8 cellular contexts compared by ENCODE assay signal in genomic region chr12:57063991-57064725, GRCh38.
A peak's percentile ranks its signal among the peaks of the same experiment; 100 is the strongest.
DNase-seq lines count a peak whose midpoint lies in the region; ATAC-seq lines count a peak whose summit lies in the region.

No MANE protein-coding gene starts in this region.

- H3K27ac Mint-ChIP-seq in stimulated activated naive B cell treated with anti-CD40 and anti-IgM and Interleukin-4, amounts not matched to agents 10 μg/mL and 1 μg/mL and 100 μg/mL, for 72 hours = peak overlapping the region; percentile 86

- peak overlapping the region; percentile 68 to 69 for H3K4me3 Mint-ChIP-seq in stimulated activated naive B cell treated with anti-CD40 and anti-IgM and Interleukin-4, amounts not matched to agents 10 μg/mL and 1 μg/mL and 100 μg/mL, for 72 hours

- no peaks in the 10 kb centered on the region for H3K9me3 Mint-ChIP-seq in stimulated activated naive B cell treated with anti-CD40 and anti-IgM and Interleukin-4, amounts not matched to agents 10 μg/mL and 1 μg/mL and 100 μg/mL, for 72 hours

- H3K27me3 Mint-ChIP-seq in stimulated activated naive B cell treated with anti-CD40 and anti-IgM and Interleukin-4, amounts not matched to agents 10 μg/mL and 1 μg/mL and 100 μg/mL, for 72 hours = no peaks in the 10 kb centered on the region

- H3K4me1 Mint-ChIP-seq in stimulated activated naive B cell treated with anti-CD40 and anti-IgM and Interleukin-4, amounts not matched to agents 10 μg/mL and 1 μg/mL and 100 μg/mL, for 72 hours = peaks cover 12 to 16% of the 10 kb centered on the region in 2 donors

- peak; percentile 68 for ATAC-seq in HG03469 (IDR thresholded peaks at IDR 0.05; ENCODE audit: unreplicated experiment)
- peak; percentile 92 to 95 for ATAC-seq in stimulated activated naive B cell treated with anti-CD40 and anti-IgM and Interleukin-4, amounts not matched to agents 10 μg/mL and 1 μg/mL and 100 μg/mL, for 72 hours (replicated peaks)

- DNase-seq in activated CD8-positive, alpha-beta memory T cell treated with anti-CD3 and anti-CD28 coated beads for 4 hours (ENCODE audit: low read depth in 2 of 2) = peak; percentile 6 to 23
- DNase-seq in activated CD8-positive, alpha-beta memory T cell treated with anti-CD3 and anti-CD28 coated beads, Interleukin-2, amount 50 U/mL, for 48 hours = no peak
- DNase-seq in activated naive CD4-positive, alpha-beta T cell treated with Interleukin-2 at 50 U/mL for 16 hours = peak; percentile 53
- DNase-seq in stimulated activated naive B cell treated with anti-CD40 and anti-IgM and Interleukin-4, amounts not matched to agents 10 μg/mL and 1 μg/mL and 100 μg/mL, for 72 hours = no peak
- DNase-seq in SW480 (ENCODE audit: low spot score) = no peak
- DNase-seq in AG08395 (ENCODE audit: low spot score) = no peak
- DNase-seq in DMS114 treated with DMSO at 0.1 percent for 48 hours (lab: John Stamatoyannopoulos, UW; ENCODE audit: unreplicated experiment) = no peak

- peaks cover 25 to 36% of the 10 kb centered on the region in 2 donors for H3K36me3 Mint-ChIP-seq in stimulated activated naive B cell treated with anti-CD40 and anti-IgM and Interleukin-4, amounts not matched to agents 10 μg/mL and 1 μg/mL and 100 μg/mL, for 72 hours

Comparison
In these comparisons a context has a peak if more than half of its experiments do, and no peak if none do; other contexts are left out.
1. DNase-seq: peak in activated CD8-positive, alpha-beta memory T cell treated with anti-CD3 and anti-CD28 coated beads for 4 hours (2 of 2) and activated naive CD4-positive, alpha-beta T cell treated with Interleukin-2 at 50 U/mL for 16 hours (single experiment); none in activated CD8-positive, alpha-beta memory T cell treated with anti-CD3 and anti-CD28 coated beads, Interleukin-2, amount 50 U/mL, for 48 hours (single experiment), stimulated activated naive B cell treated with anti-CD40 and anti-IgM and Interleukin-4, amounts not matched to agents 10 μg/mL and 1 μg/mL and 100 μg/mL, for 72 hours (single experiment), SW480 (single experiment), AG08395 (single experiment) and DMS114 treated with DMSO at 0.1 percent for 48 hours (single experiment).